Comparison of ENCODE assay signal across 9 cellular contexts in the genomic region with DNA sequence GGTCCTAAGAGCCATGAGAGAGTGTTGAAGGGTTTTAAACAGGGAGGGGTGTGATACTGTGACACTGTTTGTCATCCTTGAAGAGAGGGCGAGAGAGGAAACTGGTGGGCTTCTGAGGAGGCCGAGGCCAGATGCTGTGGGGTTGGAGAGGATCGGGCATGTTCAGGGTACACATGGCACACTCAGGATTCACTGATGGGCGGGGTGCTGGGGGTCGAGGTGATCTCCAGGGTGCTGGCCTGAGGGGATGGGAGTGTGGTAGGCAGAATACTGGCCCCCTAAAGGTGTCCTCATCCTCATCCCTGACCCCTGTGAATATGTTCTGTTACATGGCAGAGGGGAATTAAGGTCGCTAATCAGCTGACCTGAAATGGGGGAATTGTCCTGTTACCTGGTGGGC. TPM values are rescaled to one million over a fixed set of nuclear protein-coding genes. Genes with fewer than 3 reads are reported as not detected.
DNase-seq lines count a peak whose midpoint lies in the region; ATAC-seq, FAIRE-seq and TF ChIP-seq lines count a peak whose summit lies in the region.
"Had no signal": no experiment of that assay in that cellular context is flagged by ENCODE, and none has a peak within 500 bp of the region (broad histone marks: within the 10 kb centered on the region; RNA-seq: fewer than 3 reads in every experiment).

No MANE protein-coding gene starts in this region.

- H3K27ac ChIP-seq in CD4-positive, CD25-positive, alpha-beta regulatory T cell (ENCODE audit: insufficient read depth, low read length, poor library complexity, severe bottlenecking), result no peak overlapping the region
- H3K27ac ChIP-seq in Karpas-422 (ENCODE audit: low read length) (peak overlapping the region; percentile 85), neuronal stem cell (replicated peaks; ENCODE audit: low read length) (no peak overlapping the region)
- H3K27ac ChIP-seq: prostate gland had no signal

- H2BK120ac ChIP-seq in neuronal stem cell (ENCODE audit: low read depth, low read length), result no peak overlapping the region

- peaks cover 17% of the 10 kb centered on the region for H3K79me1 ChIP-seq in neuronal stem cell (ENCODE audit: low read depth, low read length)

- H3K9ac ChIP-seq in Karpas-422 (ENCODE audit: low read length) (peak overlapping the region; percentile 62), neuronal stem cell (ENCODE audit: low read depth, low read length, poor library complexity) (no peak overlapping the region)

- peaks cover 37% of the 10 kb centered on the region for H3K4me1 ChIP-seq in CD4-positive, CD25-positive, alpha-beta regulatory T cell (ENCODE audit: control insufficient read depth, insufficient read depth, low read length, poor library complexity, severe bottlenecking)
- peaks cover 77% of the 10 kb centered on the region for H3K4me1 ChIP-seq in Karpas-422 (ENCODE audit: low read length)
- H3K4me1 ChIP-seq in neuronal stem cell (ENCODE audit: control insufficient read depth in 2 of 2, insufficient read depth in 1 of 2, low read depth in 1 of 2, low read length in 2 of 2), result peaks cover 0 to 7% of the 10 kb centered on the region in 2 donors
- H3K4me1 ChIP-seq: prostate gland had no signal

- H3K4ac ChIP-seq in neuronal stem cell (ENCODE audit: low read length), result no peak overlapping the region

- no peak for TF ChIP-seq POLR2A in GM12892 (IDR thresholded peaks at IDR 0.05; ENCODE audit: low read depth, low read length)

- H3K18ac ChIP-seq in neuronal stem cell (ENCODE audit: low read length), result no peak overlapping the region

- no peak overlapping the region for H3K4me3 ChIP-seq in CD4-positive, CD25-positive, alpha-beta regulatory T cell (ENCODE audit: low read depth, low read length)
- H3K4me3 ChIP-seq in Karpas-422 (ENCODE audit: low read length) (peak overlapping the region; percentile 39), neuronal stem cell (ENCODE audit: low read length in 2 of 2) (no peak overlapping the region)
- H3K4me3 ChIP-seq: prostate gland had no signal

- no peaks in the 10 kb centered on the region for H3K9me2 ChIP-seq in Karpas-422 (replicated peaks; ENCODE audit: insufficient read depth, low read length)

- peaks cover 14% of the 10 kb centered on the region for H3K36me3 Mint-ChIP-seq in CD4-positive, CD25-positive, alpha-beta regulatory T cell
- peaks cover 68% of the 10 kb centered on the region for H3K36me3 Mint-ChIP-seq in dendritic cell treated with granulocyte-macrophage colony-stimulating factor and Interleukin-4, amounts not matched to agents 40 ng/mL and 50 ng/mL, for 4 days (ENCODE audit: low read depth)

- no peak for ATAC-seq in CD4-positive, CD25-positive, alpha-beta regulatory T cell (ENCODE audit: low read depth in 2 of 2)
- no peak for ATAC-seq in GM18858 (IDR thresholded peaks at IDR 0.05; ENCODE audit: unreplicated experiment)
- ATAC-seq in HG03097 (IDR thresholded peaks at IDR 0.05; ENCODE audit: low FRiP score, unreplicated experiment), result no peak

- peaks cover 4% of the 10 kb centered on the region for H3K27me3 Mint-ChIP-seq in CD4-positive, CD25-positive, alpha-beta regulatory T cell
- no peaks in the 10 kb centered on the region for H3K27me3 Mint-ChIP-seq in dendritic cell treated with granulocyte-macrophage colony-stimulating factor and Interleukin-4, amounts not matched to agents 40 ng/mL and 50 ng/mL, for 4 days

- H3K79me2 ChIP-seq in Karpas-422 (ENCODE audit: low read length), result peaks cover 68% of the 10 kb centered on the region

- H2AFZ ChIP-seq in Karpas-422 (ENCODE audit: low read length), result no peak overlapping the region
- no peak overlapping the region for H2AFZ ChIP-seq in neuronal stem cell (ENCODE audit: low read length)

- no peak overlapping the region for H2BK15ac ChIP-seq in neuronal stem cell (ENCODE audit: low read length)

- H4K91ac ChIP-seq in neuronal stem cell (ENCODE audit: low read depth, low read length, poor library complexity), result no peak overlapping the region

- H3K36me3 ChIP-seq in CD4-positive, CD25-positive, alpha-beta regulatory T cell (ENCODE audit: control insufficient read depth, insufficient read depth, low read length), result peaks cover 2% of the 10 kb centered on the region
- H3K36me3 ChIP-seq in Karpas-422 (ENCODE audit: insufficient read depth, low read length), result peaks cover 13% of the 10 kb centered on the region
- H3K36me3 ChIP-seq in neuronal stem cell (replicated peaks in 1 of 2; ENCODE audit: control insufficient read depth in 2 of 2, insufficient read depth in 2 of 2, low read length in 2 of 2), result peaks cover 2 to 7% of the 10 kb centered on the region in 2 donors
- H3K36me3 ChIP-seq: prostate gland had no signal

- peaks cover 0 to 1% (median 0%) of the 10 kb centered on the region in 7 donors for H3K9me3 Mint-ChIP-seq in CD4-positive, CD25-positive, alpha-beta regulatory T cell
- no peaks in the 10 kb centered on the region for H3K9me3 Mint-ChIP-seq in dendritic cell treated with granulocyte-macrophage colony-stimulating factor and Interleukin-4, amounts not matched to agents 40 ng/mL and 50 ng/mL, for 4 days

- peak overlapping the region in 3 of 4 donors; percentile 13 to 55 (median 32) for H3K4me3 Mint-ChIP-seq in CD4-positive, CD25-positive, alpha-beta regulatory T cell
- H3K4me3 Mint-ChIP-seq in dendritic cell treated with granulocyte-macrophage colony-stimulating factor and Interleukin-4, amounts not matched to agents 40 ng/mL and 50 ng/mL, for 4 days, result peak overlapping the region; percentile 39

- H3K27me3 ChIP-seq in CD4-positive, CD25-positive, alpha-beta regulatory T cell (ENCODE audit: control insufficient read depth, insufficient read depth, low read length), result no peaks in the 10 kb centered on the region
- no peaks in the 10 kb centered on the region for H3K27me3 ChIP-seq in Karpas-422 (ENCODE audit: low read length)
- no peaks in the 10 kb centered on the region for H3K27me3 ChIP-seq in neuronal stem cell (ENCODE audit: control insufficient read depth in 3 of 3, insufficient read depth in 3 of 3, low read depth in 1 of 3, low read length in 3 of 3)

- no CpG with 5 or more reads among the region's 6 CpGs for WGBS in neuronal stem cell (ENCODE audit: extremely low coverage in 2 of 2, insufficient read length in 2 of 2, insufficient replicate concordance in 1 of 2), 2 donors

- H3K23ac ChIP-seq in neuronal stem cell (ENCODE audit: low read depth, low read length, poor library complexity), result no peak overlapping the region

- peak overlapping the region; percentile 85 to 94 (median 86) for H3K27ac Mint-ChIP-seq in CD4-positive, CD25-positive, alpha-beta regulatory T cell
- H3K27ac Mint-ChIP-seq in dendritic cell treated with granulocyte-macrophage colony-stimulating factor and Interleukin-4, amounts not matched to agents 40 ng/mL and 50 ng/mL, for 4 days, result peak overlapping the region; percentile 89

- no peak for DNase-seq in CD4-positive, CD25-positive, alpha-beta regulatory T cell
- no peak for DNase-seq in Karpas-422
- DNase-seq in neuronal stem cell (ENCODE audit: low spot score), result no peak
- no peak for DNase-seq in GM12892 (ENCODE audit: insufficient read length)
- DNase-seq in NK-92 treated with Interleukin-12 subunit alpha and Interleukin-12 subunit beta, amount 100 ng/mL, for 24 hours (lab: John Stamatoyannopoulos, UW), result no peak

- H3K9me3 ChIP-seq in CD4-positive, CD25-positive, alpha-beta regulatory T cell (ENCODE audit: control insufficient read depth in 2 of 2, low read length in 2 of 2), result no peaks in the 10 kb centered on the region
- H3K9me3 ChIP-seq in Karpas-422 (ENCODE audit: low read length) (no peaks in the 10 kb centered on the region), neuronal stem cell (replicated peaks in 1 of 2; ENCODE audit: control insufficient read depth in 2 of 2, insufficient read depth in 1 of 2, low read depth in 1 of 2, low read length in 2 of 2) (no peaks in the 10 kb centered on the region)
- H3K9me3 ChIP-seq: prostate gland had no signal

- no peak overlapping the region for H2BK12ac ChIP-seq in neuronal stem cell (ENCODE audit: low read length)

- H4K20me1 ChIP-seq in Karpas-422 (ENCODE audit: insufficient read depth, low read depth, low read length), result peaks cover 4% of the 10 kb centered on the region; the same call in 1 of the 2 replicates

- peaks cover 14 to 82% (median 47%) of the 10 kb centered on the region in 4 donors for H3K4me1 Mint-ChIP-seq in CD4-positive, CD25-positive, alpha-beta regulatory T cell
- H3K4me1 Mint-ChIP-seq in dendritic cell treated with granulocyte-macrophage colony-stimulating factor and Interleukin-4, amounts not matched to agents 40 ng/mL and 50 ng/mL, for 4 days (ENCODE audit: low read depth), result peaks cover 85% of the 10 kb centered on the region

- H2AK5ac ChIP-seq in neuronal stem cell (ENCODE audit: low read depth, low read length), result no peak overlapping the region

- FAIRE-seq in GM12892 (lab: Jason Lieb, UNC), result no peak

- H4K8ac ChIP-seq in neuronal stem cell (ENCODE audit: low read depth, low read length), result peak overlapping the region; percentile 17

- no peak overlapping the region for H3K14ac ChIP-seq in neuronal stem cell (ENCODE audit: low read length)

- intact Hi-C loops in dendritic cell treated with granulocyte-macrophage colony-stimulating factor and Interleukin-4, amounts not matched to agents 40 ng/mL and 50 ng/mL, for 4 days (cut with micrococcal nuclease), result loop anchor here (5.0 kb wide), 1 partner anchor 32 kb away; a partner anchor contains a TSS

- peak overlapping the region; percentile 75 for H2BK5ac ChIP-seq in neuronal stem cell (ENCODE audit: low read length)

- peak overlapping the region; percentile 76 for H3K4me2 ChIP-seq in Karpas-422 (ENCODE audit: low read depth, low read length, poor library complexity, severe bottlenecking)
- H3K4me2 ChIP-seq in neuronal stem cell (ENCODE audit: insufficient read depth, low read length, poor library complexity, severe bottlenecking), result no peak overlapping the region

RNA-seq across cellular contexts. Expression of a gene that starts 7.3 kb away (rescaled TPM):
- 42.5 TPM for total RNA-seq in CD4-positive, CD25-positive, alpha-beta regulatory T cell
- 10 to 100 TPM; 19.8 to 34.0 (median 23.0) TPM for polyA plus RNA-seq in CD4-positive, CD25-positive, alpha-beta regulatory T cell
- total RNA-seq in Karpas-422 (2014; rRNA removed; shearing (Covaris generic); ENCODE audit: low replicate concordance), result 27.7 and 39.2 TPM in 2 replicates
- 10.2 TPM for polyA plus RNA-seq in neuronal stem cell (2013, experiment 1 of 2)
- 10.6 TPM for polyA plus RNA-seq in neuronal stem cell (2013, experiment 2 of 2)
- 29.0 TPM for polyA plus RNA-seq in GM12892 (2012; ENCODE audit: missing spikeins)

RNA-seq across cellular contexts. Expression of a gene that starts 31.7 kb away (rescaled TPM):
- 105 TPM for total RNA-seq in CD4-positive, CD25-positive, alpha-beta regulatory T cell
- 10 to 100 TPM; 75.5 to 94.3 (median 81.5) TPM for polyA plus RNA-seq in CD4-positive, CD25-positive, alpha-beta regulatory T cell
- 53.8 and 79.0 TPM in 2 replicates for total RNA-seq in Karpas-422 (2014; rRNA removed; shearing (Covaris generic); ENCODE audit: low replicate concordance)
- 50.9 TPM for polyA plus RNA-seq in neuronal stem cell (2013, experiment 1 of 2)
- 51.4 TPM for polyA plus RNA-seq in neuronal stem cell (2013, experiment 2 of 2)
- 17.3 TPM for polyA plus RNA-seq in GM12892 (2012; ENCODE audit: missing spikeins)
